In genomic region chr2:231397928-231398294, GRCh38 we compare ENCODE assay signal across 1 cellular context.
A peak's percentile ranks its signal among the peaks of the same experiment; 100 is the strongest.
TF ChIP-seq lines count a peak whose summit lies in the region.

No MANE protein-coding gene starts in this region.

TF ChIP-seq in HepG2, 621 proteins besides CTCF, POLR2A, EP300 and RAD21 (continued from another document):
- peak; percentile 64; the same call in 1 of the 2 replicates for TF ChIP-seq ZBTB33 (CRISPR knock-in tag; IDR thresholded peaks at IDR 0.05)
